ENCODE assay signal across 7 cellular contexts in the genomic region with DNA sequence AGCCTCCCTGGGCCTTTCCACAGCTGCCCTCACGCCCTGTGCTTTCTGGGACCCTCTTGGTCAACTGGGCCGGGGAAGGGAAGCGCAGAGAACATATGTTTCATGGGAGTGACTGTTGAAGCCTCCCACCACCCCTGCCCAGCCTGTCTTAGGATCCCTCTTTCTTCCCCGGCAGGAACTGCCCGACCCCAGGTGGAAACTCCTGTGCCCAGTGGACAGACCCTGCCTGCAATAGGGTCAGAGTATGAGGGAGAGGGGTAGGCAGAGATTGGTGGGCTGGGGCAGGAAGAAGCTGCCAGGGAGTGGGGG. TPM values are rescaled to one million over a fixed set of nuclear protein-coding genes. Genes with fewer than 3 reads are reported as not detected.
A peak's percentile ranks its signal among the peaks of the same experiment; 100 is the strongest.
DNase-seq lines count a peak whose midpoint lies in the region; ATAC-seq, FAIRE-seq and TF ChIP-seq lines count a peak whose summit lies in the region.

No MANE protein-coding gene starts in this region.

- no peaks in the 10 kb centered on the region for H3K27me3 Mint-ChIP-seq in activated naive CD8-positive, alpha-beta T cell treated with anti-CD3 and anti-CD28 coated beads for 36 hours

- DNase-seq in activated naive CD8-positive, alpha-beta T cell treated with anti-CD3 and anti-CD28 coated beads for 36 hours: no peak
- DNase-seq in kidney (no peak), HuH-7.5 (ENCODE audit: low spot score) (no peak), cerebellar cortex (ENCODE audit: low spot score) (no peak)

- ATAC-seq in HG02970 (IDR thresholded peaks at IDR 0.05; ENCODE audit: low FRiP score, unreplicated experiment): no peak

- peaks cover 30% of the 10 kb centered on the region for H3K4me1 ChIP-seq in HUES64 (ENCODE audit: insufficient read depth, low read length)
- H3K4me1 ChIP-seq in kidney (ENCODE audit: control insufficient read depth in 1 of 2, insufficient read depth in 1 of 2, low read depth in 1 of 2, low read length in 2 of 2): peaks cover 21 to 26% of the 10 kb centered on the region in 2 donors
- H3K4me1 ChIP-seq in stomach smooth muscle (ENCODE audit: control insufficient read depth, insufficient read depth, low read length): peaks cover 33% of the 10 kb centered on the region

- intact Hi-C loops in kidney (cut with DNase I): no loop called here

- 63% methylated on average over 5 of the region's 5 CpGs for WGBS in HUES64

- FAIRE-seq in kidney (lab: Jason Lieb, UNC): no peak

- H3K4me3 ChIP-seq in HUES64 (ENCODE audit: low read length) (no peak overlapping the region; the same call in 1 of the 2 replicates), kidney (ENCODE audit: low read length in 2 of 2) (peak overlapping the region; percentile 21 to 58), stomach smooth muscle (ENCODE audit: low read length in 2 of 2) (peak overlapping the region; percentile 59 to 67)

- no peaks in the 10 kb centered on the region for H3K9me3 Mint-ChIP-seq in activated naive CD8-positive, alpha-beta T cell treated with anti-CD3 and anti-CD28 coated beads for 36 hours

- H3K36me3 Mint-ChIP-seq in activated naive CD8-positive, alpha-beta T cell treated with anti-CD3 and anti-CD28 coated beads for 36 hours: no peaks in the 10 kb centered on the region

- H3K27ac Mint-ChIP-seq in activated naive CD8-positive, alpha-beta T cell treated with anti-CD3 and anti-CD28 coated beads for 36 hours: peak overlapping the region; percentile 82

- peak overlapping the region; percentile 53 for H3K9ac ChIP-seq in HUES64 (ENCODE audit: low read depth, low read length)
- H3K9ac ChIP-seq in kidney (ENCODE audit: low read length in 2 of 2): peak overlapping the region in 1 of 2 donors; percentile 60
- H3K9ac ChIP-seq in stomach smooth muscle (ENCODE audit: low read length in 2 of 2): peak overlapping the region; percentile 60 to 62

- H3K27me3 ChIP-seq in HUES64 (ENCODE audit: insufficient read depth, low read length): no peaks in the 10 kb centered on the region
- H3K27me3 ChIP-seq in stomach smooth muscle (ENCODE audit: control insufficient read depth in 1 of 2, insufficient read depth in 2 of 2, low read length in 2 of 2): no peaks in the 10 kb centered on the region

- no peaks in the 10 kb centered on the region for H3K9me3 ChIP-seq in HUES64 (ENCODE audit: insufficient read depth, low read depth, low read length)
- H3K9me3 ChIP-seq in kidney (ENCODE audit: control insufficient read depth in 1 of 2, low read length in 2 of 2): no peaks in the 10 kb centered on the region
- H3K9me3 ChIP-seq in stomach smooth muscle (ENCODE audit: control insufficient read depth in 2 of 2, low read length in 2 of 2): no peaks in the 10 kb centered on the region

- H3K27ac ChIP-seq in HUES64 (ENCODE audit: low read depth, low read length) (peak overlapping the region; percentile 92), kidney (ENCODE audit: low read depth in 2 of 2, low read length in 2 of 2) (peak overlapping the region; percentile 94 to 97), stomach smooth muscle (ENCODE audit: low read length) (peak overlapping the region; percentile 94)

- H3K4me1 Mint-ChIP-seq in activated naive CD8-positive, alpha-beta T cell treated with anti-CD3 and anti-CD28 coated beads for 36 hours: peaks cover 25% of the 10 kb centered on the region

- H3K36me3 ChIP-seq in HUES64 (ENCODE audit: insufficient read depth, low read length) (peaks cover 5% of the 10 kb centered on the region; the same call in 1 of the 2 replicates), kidney (ENCODE audit: control insufficient read depth in 1 of 2, insufficient read depth in 2 of 2, low read length in 2 of 2) (peaks cover 0 to 8% of the 10 kb centered on the region in 2 donors), stomach smooth muscle (ENCODE audit: control insufficient read depth in 2 of 2, insufficient read depth in 2 of 2, low read length in 2 of 2) (no peaks in the 10 kb centered on the region)

- no peak for TF ChIP-seq CTCF in kidney (IDR thresholded peaks at IDR 0.05; ENCODE audit: borderline replicate concordance, extremely low read depth, insufficient read depth)

- H3K4me3 Mint-ChIP-seq in activated naive CD8-positive, alpha-beta T cell treated with anti-CD3 and anti-CD28 coated beads for 36 hours: peak overlapping the region; percentile 50

RNA-seq across cellular contexts. Expression of a gene that starts 10.5 kb away (rescaled TPM):
- 7.7 TPM for polyA plus RNA-seq in HUES64 (2013, experiment 1 of 2)
- polyA plus RNA-seq in HUES64 (2013, experiment 2 of 2): 6.8 TPM
- total RNA-seq in activated naive CD8-positive, alpha-beta T cell treated with anti-CD3 and anti-CD28 coated beads for 36 hours: 1 to 10 TPM; 4.8 to 5.6 TPM
- 6.2 TPM for total RNA-seq in kidney
- 29.1 TPM for polyA plus RNA-seq in kidney (ENCODE audit: insufficient read depth, low read depth, low replicate concordance)

RNA-seq across cellular contexts. Expression of a gene that starts 23.9 kb away (rescaled TPM):
- 19.1 TPM for polyA plus RNA-seq in HUES64 (2013, experiment 1 of 2)
- 18.6 TPM for polyA plus RNA-seq in HUES64 (2013, experiment 2 of 2)
- total RNA-seq in activated naive CD8-positive, alpha-beta T cell treated with anti-CD3 and anti-CD28 coated beads for 36 hours: 10 to 100 TPM; 36.0 to 36.5 TPM
- 34.7 TPM for total RNA-seq in kidney
- 25.0 TPM for polyA plus RNA-seq in kidney (ENCODE audit: insufficient read depth, low read depth, low replicate concordance)

RNA-seq across cellular contexts. Expression of a gene that starts 36.7 kb away (rescaled TPM):
- 1.9 TPM for polyA plus RNA-seq in HUES64 (2013, experiment 1 of 2)
- 3.7 TPM for polyA plus RNA-seq in HUES64 (2013, experiment 2 of 2)
- total RNA-seq in activated naive CD8-positive, alpha-beta T cell treated with anti-CD3 and anti-CD28 coated beads for 36 hours: 1 to 10 TPM; 8.6 to 8.9 TPM
- 19.2 TPM for total RNA-seq in kidney
- 46.3 TPM for polyA plus RNA-seq in kidney (ENCODE audit: insufficient read depth, low read depth, low replicate concordance)

RNA-seq across cellular contexts. Expression of a gene that starts 39.9 kb away (rescaled TPM):
- 16.4 TPM for polyA plus RNA-seq in HUES64 (2013, experiment 1 of 2)
- polyA plus RNA-seq in HUES64 (2013, experiment 2 of 2): 21.9 TPM
- 1 to 10 TPM; 2.7 to 3.8 TPM for total RNA-seq in activated naive CD8-positive, alpha-beta T cell treated with anti-CD3 and anti-CD28 coated beads for 36 hours
- total RNA-seq in kidney: 111 TPM
- 14.8 TPM for polyA plus RNA-seq in kidney (ENCODE audit: insufficient read depth, low read depth, low replicate concordance)

RNA-seq across cellular contexts. Expression of a gene that starts 49.5 kb away (rescaled TPM):
- 4.1 TPM for polyA plus RNA-seq in HUES64 (2013, experiment 1 of 2)
- 3.2 TPM for polyA plus RNA-seq in HUES64 (2013, experiment 2 of 2)
- 100 to 1,000 TPM; 215 to 219 TPM for total RNA-seq in activated naive CD8-positive, alpha-beta T cell treated with anti-CD3 and anti-CD28 coated beads for 36 hours
- total RNA-seq in kidney: 32.9 TPM
- 2.3 TPM for polyA plus RNA-seq in kidney (ENCODE audit: insufficient read depth, low read depth, low replicate concordance)
